In genomic region chr2:96888082-96889011, GRCh38 we compare ENCODE assay signal across 8 cellular contexts. TPM values are rescaled to one million over a fixed set of nuclear protein-coding genes. Genes with fewer than 3 reads are reported as not detected.
A peak's percentile ranks its signal among the peaks of the same experiment; 100 is the strongest.
DNase-seq lines count a peak whose midpoint lies in the region; ATAC-seq and TF ChIP-seq lines count a peak whose summit lies in the region.

No MANE protein-coding gene starts in this region.

- peaks cover 56% of the 10 kb centered on the region for H3K4me1 ChIP-seq in NT2/D1 (ENCODE audit: insufficient read depth, insufficient read length)
- peaks cover 62% of the 10 kb centered on the region for H3K4me1 ChIP-seq in left ventricle myocardium inferior
- peaks cover 51 to 53% of the 10 kb centered on the region in 2 donors for H3K4me1 ChIP-seq in gastrocnemius medialis

- H3K4me3 ChIP-seq in NT2/D1 (ENCODE audit: insufficient read length, low read depth): no peak overlapping the region
- H3K4me3 ChIP-seq in left ventricle myocardium inferior: no peak overlapping the region
- H3K4me3 ChIP-seq in gastrocnemius medialis: no peak overlapping the region

- peak overlapping the region; percentile 63 for H3K9ac ChIP-seq in NT2/D1 (ENCODE audit: insufficient read length, low read depth)

- H3K27ac ChIP-seq in left ventricle myocardium inferior (replicated peaks) (peak overlapping the region; percentile 61), gastrocnemius medialis (peak overlapping the region; percentile 48 to 63 (median 56))

- in situ Hi-C loops in gastrocnemius medialis (cut with MboI; ENCODE audit: low sequenced_read_pairs in 4 of 4): no loop called here
- in situ Hi-C loops in GM13976 (cut with MboI; ENCODE audit: low sequenced_read_pairs, unreplicated experiment): no loop called here

- peak; percentile 35 to 57 for ATAC-seq in gastrocnemius medialis
- ATAC-seq in GM19467 (IDR thresholded peaks at IDR 0.05; ENCODE audit: unreplicated experiment): no peak

- TF ChIP-seq POLR2A in gastrocnemius medialis (IDR thresholded peaks at IDR 0.05): no peak

- H3K27me3 ChIP-seq in NT2/D1 (ENCODE audit: insufficient read depth, insufficient read length) (peaks cover 7% of the 10 kb centered on the region), left ventricle myocardium inferior (ENCODE audit: low read depth) (no peaks in the 10 kb centered on the region), gastrocnemius medialis (no peaks in the 10 kb centered on the region)

- H3K36me3 ChIP-seq in NT2/D1 (ENCODE audit: insufficient read depth, insufficient read length, low read length) (no peaks in the 10 kb centered on the region), left ventricle myocardium inferior (no peaks in the 10 kb centered on the region), gastrocnemius medialis (no peaks in the 10 kb centered on the region)

- H3K9me3 ChIP-seq in NT2/D1 (ENCODE audit: insufficient read depth, low read length) (no peaks in the 10 kb centered on the region), left ventricle myocardium inferior (replicated peaks) (no peaks in the 10 kb centered on the region), gastrocnemius medialis (no peaks in the 10 kb centered on the region)

- intact Hi-C loops in left ventricle myocardium inferior (cut with micrococcal nuclease): no loop called here
- intact Hi-C loops in gastrocnemius medialis (cut with DNase I; ENCODE audit: low total_unique reads): no loop called here

- peak; percentile 80 for DNase-seq in DMS79 treated with DMSO at 0.1 percent for 48 hours (lab: John Stamatoyannopoulos, UW)
- DNase-seq in NT2/D1 (ENCODE audit: low read depth, low spot score): no peak
- peak; percentile 44 for DNase-seq in left ventricle myocardium inferior
- peak in 1 of 2 donors; percentile 66 for DNase-seq in gastrocnemius medialis
- DNase-seq in OCI-M2 (lab: John Stamatoyannopoulos, UW; ENCODE audit: unreplicated experiment): no peak
- no peak for DNase-seq in GOT3 (lab: John Stamatoyannopoulos, UW)
- no peak for DNase-seq in GM13976 (ENCODE audit: low spot score)

- no peak for TF ChIP-seq CTCF in left ventricle myocardium inferior (IDR thresholded peaks at IDR 0.05; ENCODE audit: borderline replicate concordance)
- no peak for TF ChIP-seq CTCF in gastrocnemius medialis (IDR thresholded peaks at IDR 0.05 in 4 of 5, conservative IDR thresholded peaks at IDR 0.05 in 1 of 5)
- no peak for TF ChIP-seq CTCF in GM13976 (IDR thresholded peaks at IDR 0.05; ENCODE audit: borderline replicate concordance, control extremely low read depth, extremely low read depth, insufficient read depth, missing control alignments)

RNA-seq across cellular contexts. Expression of gene SEMA4C, which starts 18.5 kb away (rescaled TPM):
- total RNA-seq in left ventricle myocardium inferior: 16.6 TPM
- 1 to 10 TPM; 3.2 to 8.6 (median 6.5) TPM for total RNA-seq in gastrocnemius medialis

RNA-seq across cellular contexts. Expression of gene ANKRD39, which starts 30.5 kb away (rescaled TPM):
- 14.3 TPM for total RNA-seq in left ventricle myocardium inferior
- total RNA-seq in gastrocnemius medialis: 10 to 100 TPM; 25.8 to 50.6 (median 43.8) TPM

RNA-seq across cellular contexts. Expression of gene ANKRD23, which starts 44.5 kb away (rescaled TPM):
- 14.4 TPM for total RNA-seq in left ventricle myocardium inferior
- total RNA-seq in gastrocnemius medialis: 1,000 to 10,000 TPM in 2 of 4 donors, 100 to 1,000 TPM in 2; 642 to 1,565 (median 923) TPM

Comparison
In these comparisons a context has a peak if more than half of its experiments do, and no peak if none do; other contexts are left out.
1. DNase-seq: peak in DMS79 treated with DMSO at 0.1 percent for 48 hours (single experiment) and left ventricle myocardium inferior (single experiment); none in NT2/D1 (single experiment), OCI-M2 (single experiment), GOT3 (single experiment) and GM13976 (single experiment).
2. RNA of gene ANKRD23, which starts 44.5 kb away (total RNA-seq): 642 to 1,565 TPM in gastrocnemius medialis; 14.4 TPM in left ventricle myocardium inferior (single experiment); every median in the first group is over 10 times any median in the second.